27 cellular contexts compared by ENCODE assay signal in genomic region chr3:38186781-38187180, GRCh38.
"Had no signal": no experiment of that assay in that cellular context is flagged by ENCODE, and none has a peak within 500 bp of the region (broad histone marks: within the 10 kb centered on the region; RNA-seq: fewer than 3 reads in every experiment).

No MANE protein-coding gene starts in this region.

- H3K36me3 ChIP-seq: thoracic aorta, uterus had no signal

- H3K27me3 ChIP-seq: stomach, suprapubic skin, testis, thyroid gland, tibial artery, tibial nerve, transverse colon, upper lobe of left lung, upper lobe of right lung, uterus, vagina had no signal

- H3K4me1 ChIP-seq: suprapubic skin, testis, upper lobe of right lung, uterus had no signal

- FAIRE-seq: urothelium cell line had no signal

- H3K27ac ChIP-seq: stomach, suprapubic skin, testis, thoracic aorta, thyroid gland, tibial artery, tibial nerve, transverse colon, upper lobe of left lung, upper lobe of right lung, uterus, vagina had no signal

- H3K9me3 ChIP-seq: stomach, suprapubic skin, testis, thoracic aorta, thyroid gland, tibial artery, tibial nerve, transverse colon, upper lobe of left lung, upper lobe of right lung, uterus, vagina had no signal

- H3K4me3 ChIP-seq: stomach, suprapubic skin, testis, thoracic aorta, thyroid gland, tibial artery, tibial nerve, transverse colon, upper lobe of left lung, upper lobe of right lung, uterus, vagina had no signal

- DNase-seq: stimulated activated CD4-positive, alpha-beta T cell treated with anti-CD3 and anti-CD28 coated beads, Interleukin-2, amount 100 ng/mL, for 48 hours; stimulated activated CD4-positive, alpha-beta T cell treated with anti-CD3 and anti-CD28 coated beads, Interleukin-4, amount 100 ng/mL, for 1 hour; stimulated activated CD4-positive, alpha-beta T cell treated with anti-CD3 and anti-CD28 coated beads, Interleukin-4, amount 100 ng/mL, for 24 hours; stimulated activated CD4-positive, alpha-beta T cell treated with anti-CD3 and anti-CD28 coated beads, Interleukin-4, amount 100 ng/mL, for 4 hours; stimulated activated CD8-positive, alpha-beta memory T cell treated with anti-CD3 and anti-CD28 coated beads, Interleukin-4, amount 100 ng/mL, for 48 hours; stimulated activated naive B cell treated with anti-CD40 and anti-IgM and Interleukin-4, amounts not matched to agents 10 μg/mL and 1 μg/mL and 100 μg/mL, for 72 hours; stimulated activated naive CD4-positive, alpha-beta T cell; stimulated activated naive CD4-positive, alpha-beta T cell treated with Interleukin-2 at 50 U/mL for 16 hours; stimulated activated naive CD8-positive, alpha-beta T cell treated with anti-CD3 and anti-CD28 coated beads, Interleukin-15, amount 100 ng/mL, for 72 hours; stimulated activated naive CD8-positive, alpha-beta T cell treated with anti-CD3 and anti-CD28 coated beads, Interleukin-15, Interleukin-2, amounts not matched to agents 100 U/mL and 50 U/mL, for 24 hours; stomach; substantia nigra; testis; thyroid gland; tibial artery; transverse colon; trophoblast cell; upper lobe of left lung; upper lobe of right lung; uterus had no signal

- ATAC-seq: stimulated activated effector memory CD8-positive, alpha-beta T cell treated with anti-CD3 and anti-CD28 coated beads, Interleukin-12 subunit alpha, Interleukin-12 subunit beta, amount 100 ng/mL, for 72 hours; stimulated activated memory B cell treated with anti-CD40 and anti-IgM and Interleukin-4, amounts not matched to agents 10 μg/mL and 1 μg/mL and 100 μg/mL, for 72 hours; stimulated activated naive B cell treated with anti-CD40 and anti-IgM and Interleukin-4, amounts not matched to agents 10 μg/mL and 1 μg/mL and 100 μg/mL, for 72 hours; stimulated activated naive CD8-positive, alpha-beta T cell treated with anti-CD3 and anti-CD28 coated beads, Interleukin-15, amount 100 ng/mL, for 72 hours; stimulated activated naive CD8-positive, alpha-beta T cell treated with anti-CD3 and anti-CD28 coated beads, Interleukin-15, Interleukin-2, amounts not matched to agents 100 U/mL and 50 U/mL, for 24 hours; upper lobe of right lung had no signal
